Comparison of ENCODE assay signal across 12 cellular contexts in the genomic region with DNA sequence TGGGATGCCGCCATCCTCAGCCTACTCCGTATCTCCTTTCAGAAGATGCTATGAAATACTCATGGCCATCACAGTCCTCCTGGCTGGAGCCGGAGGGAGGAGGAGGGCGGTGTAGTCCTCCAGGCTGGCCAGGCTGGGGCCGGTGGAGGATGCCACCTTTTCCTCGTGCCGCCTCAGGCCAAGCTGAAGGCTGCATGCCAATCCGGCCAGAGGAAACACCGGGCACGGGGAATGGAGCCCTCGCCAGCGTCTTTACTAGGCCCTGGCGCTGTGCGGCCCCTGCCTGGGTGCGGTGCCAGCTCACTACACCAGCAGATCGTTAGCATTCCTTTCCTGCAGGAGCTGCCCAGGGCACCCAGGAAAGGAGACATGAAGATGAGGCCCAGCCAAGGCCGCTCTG.
DNase-seq lines count a peak whose midpoint lies in the region; ATAC-seq and TF ChIP-seq lines count a peak whose summit lies in the region.
"Had no signal": no experiment of that assay in that cellular context is flagged by ENCODE, and none has a peak within 500 bp of the region (broad histone marks: within the 10 kb centered on the region; RNA-seq: fewer than 3 reads in every experiment).

No MANE protein-coding gene starts in this region.

- H3K4me2 ChIP-seq in mammary epithelial cell (ENCODE audit: insufficient read depth, low read depth, low read length), result peak overlapping the region; percentile 25

- peak overlapping the region; percentile 45 for H2AFZ ChIP-seq in mammary epithelial cell (ENCODE audit: low read depth, low read length)

- no peak overlapping the region for H3K27ac ChIP-seq in mammary epithelial cell (ENCODE audit: insufficient read depth, low read depth, low read length)
- H3K27ac ChIP-seq in sigmoid colon, result peak overlapping the region; percentile 66 to 90 (median 84)

- CTCF ChIA-PET in mammary epithelial cell (lab: Charles Lee; ENCODE audit: low non-redundant PET), result no interaction called here
- CTCF ChIA-PET in activated naive CD4-positive, alpha-beta T cell treated with anti-CD3 and anti-CD28 coated beads for 36 hours (lab: Charles Lee), result no interaction called here

- dilution Hi-C loops in mammary epithelial cell (cut with HindIII; ENCODE audit: low sequenced_read_pairs), result no loop called here

- TF ChIP-seq CTCF in mammary epithelial cell (conservative IDR thresholded peaks at IDR 0.05 in 1 of 2, IDR thresholded peaks at IDR 0.05 in 1 of 2; ENCODE audit: extremely low read depth in 1 of 2, insufficient read depth in 1 of 2, low read depth in 1 of 2, low read length in 2 of 2) (no peak), kidney epithelial cell (IDR thresholded peaks at IDR 0.05; ENCODE audit: insufficient read depth, low read length, poor library complexity, severe bottlenecking) (no peak), sigmoid colon (IDR thresholded peaks at IDR 0.05) (no peak)

- 35% methylated on average over 14 of the region's 17 CpGs for WGBS in mammary epithelial cell (ENCODE audit: low coverage, missing lambda C conversion rate)
- WGBS in sigmoid colon, 2 donors, result 90 to 91% methylated on average over 17 of the region's 17 CpGs

- no peak overlapping the region for H3K9ac ChIP-seq in mammary epithelial cell (ENCODE audit: insufficient read depth, low read length)

- H3K9me3 ChIP-seq in mammary epithelial cell (replicated peaks; ENCODE audit: insufficient read depth, low read length), result no peaks in the 10 kb centered on the region
- no peaks in the 10 kb centered on the region for H3K9me3 ChIP-seq in sigmoid colon

- H3K36me3 Mint-ChIP-seq in activated naive CD4-positive, alpha-beta T cell treated with anti-CD3 and anti-CD28 coated beads for 36 hours (ENCODE audit: low read depth), result no peaks in the 10 kb centered on the region

- no peaks in the 10 kb centered on the region for H3K9me3 Mint-ChIP-seq in activated naive CD4-positive, alpha-beta T cell treated with anti-CD3 and anti-CD28 coated beads for 36 hours

- BruUV-seq in mammary epithelial cell (replicated peaks; lab: Mats Ljungman, UMichigan), result no TSS peak

- ATAC-seq in HG03139 (IDR thresholded peaks at IDR 0.05; ENCODE audit: unreplicated experiment) (no peak), GM19455 (IDR thresholded peaks at IDR 0.05; ENCODE audit: unreplicated experiment) (no peak)

- H3K4me3 ChIP-seq in mammary epithelial cell (replicated peaks in 1 of 3; ENCODE audit: insufficient read depth in 1 of 3, low read depth in 2 of 3, low read length in 3 of 3) (no peak overlapping the region), kidney epithelial cell (ENCODE audit: low read depth, low read length) (no peak overlapping the region), sigmoid colon (no peak overlapping the region)

- H3K27me3 Mint-ChIP-seq in activated naive CD4-positive, alpha-beta T cell treated with anti-CD3 and anti-CD28 coated beads for 36 hours (ENCODE audit: low read depth), result no peaks in the 10 kb centered on the region

- DNase-seq in HT-29 (ENCODE audit: low spot score), result peak; percentile 51
- no peak for DNase-seq in mammary epithelial cell
- peak; percentile 4 for DNase-seq in kidney epithelial cell (ENCODE audit: low read depth)
- peak; percentile 90 for DNase-seq in sigmoid colon
- DNase-seq in activated naive CD4-positive, alpha-beta T cell treated with anti-CD3 and anti-CD28 coated beads for 36 hours, result no peak
- DNase-seq in NCI-H226, result no peak
- DNase-seq: activated CD4-positive, alpha-beta T cell treated with anti-CD3 and anti-CD28 coated beads for 48 hours; foreskin melanocyte; NCI-H2029 treated with DMSO at 0.1 percent for 48 hours; SIG-M5 had no signal

- TF ChIP-seq EP300 in sigmoid colon (IDR thresholded peaks at IDR 0.05), result peak in 1 of 4 donors; percentile 31

- intact Hi-C loops in mammary epithelial cell (cut with micrococcal nuclease), result no loop called here
- intact Hi-C loops in sigmoid colon (cut with DNase I), result loop anchor here (5.0 kb wide), 1 partner anchor 61 kb away; no protein-coding TSS in a partner anchor
- intact Hi-C loops in activated naive CD4-positive, alpha-beta T cell treated with anti-CD3 and anti-CD28 coated beads for 36 hours (cut with micrococcal nuclease), result no loop called here

- peaks cover under 1% of the 10 kb centered on the region for H3K4me1 Mint-ChIP-seq in activated naive CD4-positive, alpha-beta T cell treated with anti-CD3 and anti-CD28 coated beads for 36 hours (ENCODE audit: low read depth)

- H3K27me3 ChIP-seq in mammary epithelial cell (ENCODE audit: insufficient read depth, low read length), result no peaks in the 10 kb centered on the region
- H3K27me3 ChIP-seq in kidney epithelial cell (ENCODE audit: control insufficient read depth, insufficient read depth, low read length), result peaks cover 17% of the 10 kb centered on the region
- no peaks in the 10 kb centered on the region for H3K27me3 ChIP-seq in sigmoid colon

- in situ Hi-C loops in mammary epithelial cell (cut with MboI; ENCODE audit: low sequenced_read_pairs in 2 of 2), result no loop called here

- no peak overlapping the region for H3K27ac Mint-ChIP-seq in activated naive CD4-positive, alpha-beta T cell treated with anti-CD3 and anti-CD28 coated beads for 36 hours

- no peaks in the 10 kb centered on the region for H4K20me1 ChIP-seq in mammary epithelial cell (ENCODE audit: insufficient read depth, low read length)

- no peak for TF ChIP-seq POLR2A in sigmoid colon (IDR thresholded peaks at IDR 0.05)

- H3K4me1 ChIP-seq in mammary epithelial cell (ENCODE audit: insufficient read depth, low read length) (peaks cover 44% of the 10 kb centered on the region), sigmoid colon (peaks cover 0 to 58% (median 55%) of the 10 kb centered on the region in 4 donors)

- H3K79me2 ChIP-seq in mammary epithelial cell (ENCODE audit: insufficient read depth, low read length), result no peaks in the 10 kb centered on the region

- H3K4me3 Mint-ChIP-seq in activated naive CD4-positive, alpha-beta T cell treated with anti-CD3 and anti-CD28 coated beads for 36 hours, result no peak overlapping the region

- H3K36me3 ChIP-seq in mammary epithelial cell (ENCODE audit: insufficient read depth, low read length) (no peaks in the 10 kb centered on the region), kidney epithelial cell (ENCODE audit: control insufficient read depth, insufficient read depth, low read length) (no peaks in the 10 kb centered on the region), sigmoid colon (no peaks in the 10 kb centered on the region)

Comparison
In these comparisons a context has a peak if more than half of its experiments do, and no peak if none do; other contexts are left out.
1. DNase-seq: peak in HT-29 (single experiment), kidney epithelial cell (single experiment) and sigmoid colon (single experiment); none in mammary epithelial cell (single experiment), activated naive CD4-positive, alpha-beta T cell treated with anti-CD3 and anti-CD28 coated beads for 36 hours (single experiment) and NCI-H226 (single experiment).